15 cellular contexts compared by ENCODE assay signal in the genomic region with DNA sequence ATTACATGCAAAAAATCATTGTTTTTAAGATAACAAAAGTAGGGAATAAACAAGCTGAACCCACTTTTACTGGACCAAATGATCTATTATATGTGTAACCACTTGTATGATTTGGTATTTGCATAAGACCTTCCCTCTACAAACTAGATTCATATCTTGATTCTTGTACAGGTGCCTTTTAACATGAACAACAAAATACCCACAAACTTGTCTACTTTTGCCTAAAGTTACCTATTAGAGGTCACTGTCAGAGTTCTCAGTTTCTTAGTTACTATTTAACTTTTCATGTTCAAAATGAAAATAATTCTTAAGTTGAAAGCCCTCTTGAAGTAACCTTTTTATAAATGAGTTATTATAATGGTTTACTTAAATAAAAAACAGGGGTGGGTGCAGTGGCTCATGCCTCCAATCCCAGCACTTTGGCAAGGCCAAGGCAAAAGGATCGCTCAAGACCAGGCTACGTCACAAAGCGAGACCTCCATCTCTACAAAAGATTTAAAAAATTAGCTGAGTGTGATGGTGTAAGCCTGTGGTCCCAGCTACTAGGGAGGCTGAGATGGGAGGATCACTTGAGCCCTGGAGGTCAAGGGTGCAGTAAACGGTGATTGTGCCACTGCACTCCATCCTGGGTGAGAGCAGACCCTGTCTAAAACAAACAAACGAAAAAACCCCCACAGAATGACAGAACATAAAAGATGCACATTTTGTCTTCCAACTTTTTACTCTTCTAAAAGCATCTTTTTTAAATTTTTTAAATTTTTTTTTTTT.
"Had no signal": no experiment of that assay in that cellular context is flagged by ENCODE, and none has a peak within 500 bp of the region (broad histone marks: within the 10 kb centered on the region; RNA-seq: fewer than 3 reads in every experiment).

No MANE protein-coding gene starts in this region.

- DNase-seq: activated CD4-positive, alpha-beta T cell treated with anti-CD3 and anti-CD28 coated beads for 1 hour; activated CD4-positive, alpha-beta T cell treated with anti-CD3 and anti-CD28 coated beads, Interleukin-2, amount 50 U/mL, for 48 hours; activated CD8-positive, alpha-beta memory T cell treated with anti-CD3 and anti-CD28 coated beads, Interleukin-2, amount 10 ng/mL, durations not matched to agents 7 days and 5 days; activated effector memory CD4-positive, alpha-beta T cell treated with Interleukin-2 at 50 U/mL for 16 hours; activated T-cell treated with anti-CD3 and anti-CD28 coated beads, Interleukin-2, amount 50 U/mL, for 24 hours; amniotic stem cell; body of pancreas; central memory CD4-positive, alpha-beta T cell; effector memory CD8-positive, alpha-beta T cell; kidney glomerular epithelial cell; stimulated activated CD4-positive, alpha-beta T cell treated with anti-CD3 and anti-CD28 coated beads, Interleukin-2, amount 100 ng/mL, for 48 hours; stimulated activated naive CD8-positive, alpha-beta T cell treated with anti-CD3 and anti-CD28 coated beads, Interleukin-15, Interleukin-2, amounts not matched to agents 100 U/mL and 50 U/mL, for 24 hours; upper lobe of left lung had no signal

- H3K27ac Mint-ChIP-seq: activated CD8-positive, alpha-beta memory T cell treated with anti-CD3 and anti-CD28 coated beads, Interleukin-2, amount 10 ng/mL, durations not matched to agents 7 days and 5 days; activated T-cell treated with anti-CD3 and anti-CD28 coated beads, Interleukin-2, amount 50 U/mL, for 24 hours had no signal

- H3K4me1 Mint-ChIP-seq: activated CD8-positive, alpha-beta memory T cell treated with anti-CD3 and anti-CD28 coated beads, Interleukin-2, amount 10 ng/mL, durations not matched to agents 7 days and 5 days had no signal

- H3K27me3 Mint-ChIP-seq: activated CD8-positive, alpha-beta memory T cell treated with anti-CD3 and anti-CD28 coated beads, Interleukin-2, amount 10 ng/mL, durations not matched to agents 7 days and 5 days; activated T-cell treated with anti-CD3 and anti-CD28 coated beads, Interleukin-2, amount 50 U/mL, for 24 hours; effector memory CD8-positive, alpha-beta T cell had no signal

- ATAC-seq: activated CD8-positive, alpha-beta memory T cell treated with anti-CD3 and anti-CD28 coated beads, Interleukin-2, amount 10 ng/mL, durations not matched to agents 7 days and 5 days; activated naive CD4-positive, alpha-beta T cell treated with anti-CD3 and anti-CD28 coated beads, Interleukin-2, amount 50 U/mL, for 72 hours; body of pancreas; effector memory CD8-positive, alpha-beta T cell; gastroesophageal sphincter; stimulated activated naive CD8-positive, alpha-beta T cell treated with anti-CD3 and anti-CD28 coated beads, Interleukin-15, Interleukin-2, amounts not matched to agents 100 U/mL and 50 U/mL, for 24 hours had no signal

- H3K4me3 Mint-ChIP-seq: activated CD8-positive, alpha-beta memory T cell treated with anti-CD3 and anti-CD28 coated beads, Interleukin-2, amount 10 ng/mL, durations not matched to agents 7 days and 5 days; activated T-cell treated with anti-CD3 and anti-CD28 coated beads, Interleukin-2, amount 50 U/mL, for 24 hours; effector memory CD8-positive, alpha-beta T cell had no signal

- H3K9me3 Mint-ChIP-seq: activated naive CD4-positive, alpha-beta T cell treated with anti-CD3 and anti-CD28 coated beads, Interleukin-2, amount 50 U/mL, for 72 hours; activated T-cell treated with anti-CD3 and anti-CD28 coated beads, Interleukin-2, amount 50 U/mL, for 24 hours; effector memory CD8-positive, alpha-beta T cell had no signal
